In the genomic region with DNA sequence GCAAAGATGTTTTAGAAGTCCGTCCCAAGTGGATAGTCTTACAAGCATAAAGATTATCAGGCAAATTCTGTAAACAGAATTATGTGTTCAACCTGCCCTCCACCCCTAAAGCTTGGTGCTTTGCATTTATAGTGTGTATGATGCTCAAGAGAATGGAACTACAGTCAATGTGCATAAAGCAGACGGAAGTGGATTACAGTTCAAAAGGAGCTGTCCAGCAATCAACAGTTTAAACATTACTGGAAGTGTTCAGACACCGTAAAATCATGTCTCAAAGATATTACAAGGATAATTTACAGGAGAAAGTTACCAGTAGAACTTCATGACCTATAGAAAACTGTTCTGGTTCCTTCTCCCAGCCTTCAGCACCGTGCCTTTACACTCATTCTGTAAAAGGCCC, we compare ENCODE assay signal across 8 cellular contexts. TPM values are rescaled to one million over a fixed set of nuclear protein-coding genes. Genes with fewer than 3 reads are reported as not detected.
DNase-seq lines count a peak whose midpoint lies in the region; ATAC-seq and TF ChIP-seq lines count a peak whose summit lies in the region.

No MANE protein-coding gene starts in this region.

- no peak overlapping the region for H2AFZ ChIP-seq in OCI-LY7 (ENCODE audit: low read length)

- H3K9me2 ChIP-seq in OCI-LY7 (ENCODE audit: insufficient read depth, low read length) = no peaks in the 10 kb centered on the region

- BruUV-seq in OCI-LY7 (replicated peaks; lab: Mats Ljungman, UMichigan) = no TSS peak

- DNase-seq in EH (ENCODE audit: low read depth) (peak; percentile 9), NCI-H1048 (lab: John Stamatoyannopoulos, UW) (peak; percentile 23), natural killer cell (no peak), NCI-H748 treated with DMSO at 0.1 percent for 48 hours (lab: John Stamatoyannopoulos, UW) (no peak), OCI-LY7 (ENCODE audit: low spot score) (no peak), DMS114 treated with DMSO at 0.1 percent for 48 hours (lab: John Stamatoyannopoulos, UW; ENCODE audit: unreplicated experiment) (no peak)

- H3K9me3 ChIP-seq in ectodermal cell (ENCODE audit: control insufficient read depth, low read length) (no peaks in the 10 kb centered on the region), OCI-LY7 (ENCODE audit: low read length) (no peaks in the 10 kb centered on the region)

- H3K36me3 ChIP-seq in ectodermal cell (ENCODE audit: control insufficient read depth, insufficient read depth, low read length) (no peaks in the 10 kb centered on the region), OCI-LY7 (ENCODE audit: insufficient read depth, low read length) (no peaks in the 10 kb centered on the region)

- no peaks in the 10 kb centered on the region for H4K20me1 ChIP-seq in OCI-LY7 (ENCODE audit: insufficient read depth, low read length)

- H3K4me2 ChIP-seq in OCI-LY7 (ENCODE audit: low read length) = no peak overlapping the region

- peaks cover 11% of the 10 kb centered on the region for H3K4me1 ChIP-seq in ectodermal cell (ENCODE audit: control insufficient read depth, insufficient read depth, low read length)
- no peaks in the 10 kb centered on the region for H3K4me1 ChIP-seq in OCI-LY7 (ENCODE audit: insufficient read depth, low read length, poor library complexity, severe bottlenecking)

- POLR2A ChIA-PET in OCI-LY7 (lab: Charles Lee) = no interaction called here

- no peaks in the 10 kb centered on the region for H3K79me2 ChIP-seq in OCI-LY7 (ENCODE audit: insufficient read depth, low read depth, low read length)

- 68 to 79% methylated on average over 4 of the region's 4 CpGs for WGBS in ectodermal cell, 2 experiments

- H3K9me3 Mint-ChIP-seq in natural killer cell = peaks cover 0 to 5% of the 10 kb centered on the region in 2 donors

- H3K4me1 Mint-ChIP-seq in natural killer cell = peaks cover 15 to 21% of the 10 kb centered on the region in 2 donors

- peak overlapping the region; percentile 67 for H3K4me3 Mint-ChIP-seq in natural killer cell

- peaks cover 42 to 53% of the 10 kb centered on the region in 2 donors for H3K27me3 Mint-ChIP-seq in natural killer cell (ENCODE audit: low read depth in 2 of 2)

- H3K4me3 ChIP-seq in ectodermal cell (ENCODE audit: insufficient read depth, low read depth, low read length) (peak overlapping the region; percentile 81), OCI-LY7 (ENCODE audit: low read depth, low read length, poor library complexity, severe bottlenecking) (no peak overlapping the region)

- intact Hi-C loops in natural killer cell (cut with micrococcal nuclease) (no loop called here), OCI-LY7 (cut with micrococcal nuclease; ENCODE audit: unreplicated experiment) (no loop called here)

- H3K27ac ChIP-seq in ectodermal cell (ENCODE audit: insufficient read depth, low read depth, low read length, poor library complexity, severe bottlenecking) = no peak overlapping the region
- no peak overlapping the region for H3K27ac ChIP-seq in OCI-LY7 (ENCODE audit: low read depth, low read length, poor library complexity, severe bottlenecking)

- ATAC-seq in natural killer cell (no peak), HG02938 (IDR thresholded peaks at IDR 0.05; ENCODE audit: unreplicated experiment) (no peak)

- CTCF ChIA-PET in OCI-LY7 (lab: Charles Lee; ENCODE audit: unreplicated experiment) = no interaction called here

- peaks cover 32% of the 10 kb centered on the region for H3K27me3 ChIP-seq in ectodermal cell (ENCODE audit: control insufficient read depth, insufficient read depth, low read length, poor library complexity, severe bottlenecking)

- TF ChIP-seq CTCF in natural killer cell (IDR thresholded peaks at IDR 0.05) (no peak), OCI-LY7 (conservative IDR thresholded peaks at IDR 0.05; ENCODE audit: low read length) (no peak)

- no peak overlapping the region for H3K27ac Mint-ChIP-seq in natural killer cell

- peaks cover 14% of the 10 kb centered on the region for H3K36me3 Mint-ChIP-seq in natural killer cell

RNA-seq across cellular contexts. Expression of a gene that starts 1.0 kb away (rescaled TPM):
- 31.7 TPM for polyA plus RNA-seq in ectodermal cell (2013, experiment 1 of 4)
- 34.2 TPM for polyA plus RNA-seq in ectodermal cell (2013, experiment 2 of 4)
- polyA plus RNA-seq in ectodermal cell (2013, experiment 3 of 4) = 19.9 TPM
- polyA plus RNA-seq in ectodermal cell (2013, experiment 4 of 4) = 25.4 TPM
- total RNA-seq in natural killer cell = 1 to 10 TPM; 3.5 to 4.7 (median 3.6) TPM
- total RNA-seq in OCI-LY7 (2014; rRNA removed; shearing (Covaris generic)) = not detected in 2 replicates
- total RNA-seq in OCI-LY7 (2022) = not detected in 2 replicates

Comparison
In these comparisons a context has a peak if more than half of its experiments do, and no peak if none do; other contexts are left out.
1. DNase-seq: peak in EH (single experiment) and NCI-H1048 (single experiment); none in natural killer cell (single experiment), NCI-H748 treated with DMSO at 0.1 percent for 48 hours (single experiment), OCI-LY7 (single experiment) and DMS114 treated with DMSO at 0.1 percent for 48 hours (single experiment).
2. RNA of a gene that starts 1.0 kb away (total RNA-seq): 3.5 to 4.7 TPM in natural killer cell; not detected in OCI-LY7; every median in the first group is over 4 times any median in the second.